Comparison of ENCODE assay signal across 1 cellular context in genomic region chr2:65049010-65049639, GRCh38.
A peak's percentile ranks its signal among the peaks of the same experiment; 100 is the strongest.
TF ChIP-seq lines count a peak whose summit lies in the region.

No MANE protein-coding gene starts in this region.

TF ChIP-seq in HEK293, 187 proteins besides CTCF, POLR2A, EP300 and RAD21 (continued from another document and continues in another):
- 0 out of 2 replicates have a peak, but pooled peaks have one; percentile 15 for TF ChIP-seq PATZ1 (tag by site-specific recombination; IDR thresholded peaks at IDR 0.05)
- peak; percentile 85 for TF ChIP-seq FEZF1 (tag by site-specific recombination; IDR thresholded peaks at IDR 0.05)
- TF ChIP-seq SCRT2 (tag by site-specific recombination; IDR thresholded peaks at IDR 0.05) = peak; percentile 96
- no peak for TF ChIP-seq ZSCAN18 (tag by site-specific recombination; IDR thresholded peaks at IDR 0.05)
- TF ChIP-seq ZNF184 (tag by site-specific recombination; IDR thresholded peaks at IDR 0.05) = peak; percentile 44; the same call in 1 of the 2 replicates
- no peak for TF ChIP-seq ZNF132 (tag by site-specific recombination; IDR thresholded peaks at IDR 0.05; ENCODE audit: borderline replicate concordance)
- TF ChIP-seq ZNF513 (tag by site-specific recombination; IDR thresholded peaks at IDR 0.05) = no peak
- no peak for TF ChIP-seq HOXD13 (CRISPR knock-in tag; IDR thresholded peaks at IDR 0.05; ENCODE audit: borderline replicate concordance)
- no peak for TF ChIP-seq EGR2 (tag by site-specific recombination; IDR thresholded peaks at IDR 0.05; ENCODE audit: low read depth)
- no peak for TF ChIP-seq ZNF23 (tag by site-specific recombination; IDR thresholded peaks at IDR 0.05; ENCODE audit: borderline replicate concordance)
- TF ChIP-seq SCRT1 (tag by site-specific recombination; IDR thresholded peaks at IDR 0.05; ENCODE audit: borderline replicate concordance) = peak; percentile 86
- 0 out of 2 replicates have a peak, but pooled peaks have one; percentile 26 for TF ChIP-seq PRDM4 (tag by site-specific recombination; IDR thresholded peaks at IDR 0.05)
- TF ChIP-seq ZNF626 (tag by site-specific recombination; IDR thresholded peaks at IDR 0.05) = no peak
- peak; percentile 34; the same call in 1 of the 2 replicates for TF ChIP-seq ZNF660 (tag by site-specific recombination; IDR thresholded peaks at IDR 0.05)
- no peak for TF ChIP-seq ZNF133 (tag by site-specific recombination; IDR thresholded peaks at IDR 0.05)
- TF ChIP-seq PRDM1 (tag by site-specific recombination; IDR thresholded peaks at IDR 0.05) = no peak
- TF ChIP-seq ZNF639 (tag by site-specific recombination; IDR thresholded peaks at IDR 0.05) = no peak
- peak; percentile 84 for TF ChIP-seq ZNF24 (tag by site-specific recombination; IDR thresholded peaks at IDR 0.05)
- peak; percentile 26 for TF ChIP-seq SP2 (tag by site-specific recombination; IDR thresholded peaks at IDR 0.05)
- no peak for TF ChIP-seq ZNF704 (tag by site-specific recombination; IDR thresholded peaks at IDR 0.05)
- no peak for TF ChIP-seq ZNF174 (tag by site-specific recombination; IDR thresholded peaks at IDR 0.05)
- no peak for TF ChIP-seq GLI2 (tag by site-specific recombination; IDR thresholded peaks at IDR 0.05; ENCODE audit: borderline replicate concordance, low read depth)
- TF ChIP-seq ZNF596 (tag by site-specific recombination; IDR thresholded peaks at IDR 0.05) = no peak
- TF ChIP-seq ZNF350 (tag by site-specific recombination; IDR thresholded peaks at IDR 0.05) = no peak
- peak; percentile 43; the same call in 1 of the 2 replicates for TF ChIP-seq IKZF3 (tag by site-specific recombination; IDR thresholded peaks at IDR 0.05)
- no peak for TF ChIP-seq ZNF707 (tag by site-specific recombination; IDR thresholded peaks at IDR 0.05)
- TF ChIP-seq ZNF585B (tag by site-specific recombination; IDR thresholded peaks at IDR 0.05) = no peak
- peak; percentile 95 for TF ChIP-seq ZNF629 (tag by site-specific recombination; IDR thresholded peaks at IDR 0.05)
- TF ChIP-seq HOXA7 (CRISPR knock-in tag; IDR thresholded peaks at IDR 0.05; ENCODE audit: borderline replicate concordance) = no peak
- TF ChIP-seq ZBTB44 (tag by site-specific recombination; IDR thresholded peaks at IDR 0.05) = 0 out of 2 replicates have a peak, but pooled peaks have one; percentile 10
- TF ChIP-seq ZNF404 (tag by site-specific recombination; IDR thresholded peaks at IDR 0.05) = no peak
- no peak for TF ChIP-seq ZNF248 (tag by site-specific recombination; IDR thresholded peaks at IDR 0.05)
- no peak for TF ChIP-seq ZNF488 (tag by site-specific recombination; IDR thresholded peaks at IDR 0.05)
- TF ChIP-seq KLF9 (tag by site-specific recombination; IDR thresholded peaks at IDR 0.05; ENCODE audit: low read depth) = no peak
- peak; percentile 53; the same call in 1 of the 2 replicates for TF ChIP-seq ZNF558 (tag by site-specific recombination; IDR thresholded peaks at IDR 0.05)
- TF ChIP-seq PRDM10 (tag by site-specific recombination; IDR thresholded peaks at IDR 0.05) = peak; percentile 95
- no peak for TF ChIP-seq ZNF776 (tag by site-specific recombination; IDR thresholded peaks at IDR 0.05; ENCODE audit: borderline replicate concordance)
- no peak for TF ChIP-seq MEIS1 (CRISPR knock-in tag; IDR thresholded peaks at IDR 0.05; ENCODE audit: borderline replicate concordance)
- TF ChIP-seq ZNF777 (tag by site-specific recombination; IDR thresholded peaks at IDR 0.05; ENCODE audit: borderline replicate concordance) = no peak
- peak; percentile 60 for TF ChIP-seq ZNF843 (tag by site-specific recombination; IDR thresholded peaks at IDR 0.05)
- no peak for TF ChIP-seq ZBTB49 (tag by site-specific recombination; IDR thresholded peaks at IDR 0.05; ENCODE audit: low read depth)
- no peak for TF ChIP-seq ZFP69B (tag by site-specific recombination; IDR thresholded peaks at IDR 0.05)
